30 cellular contexts compared by ENCODE assay signal in genomic region chr12:98136544-98136943, GRCh38.
"Had no signal": no experiment of that assay in that cellular context is flagged by ENCODE, and none has a peak within 500 bp of the region (broad histone marks: within the 10 kb centered on the region; RNA-seq: fewer than 3 reads in every experiment).

No MANE protein-coding gene starts in this region.

- DNase-seq: activated B cell treated with CpG ODN at 0.5 μM for 24 hours; activated CD4-positive, alpha-beta T cell treated with anti-CD3 and anti-CD28 coated beads for 48 hours; activated CD4-positive, alpha-beta T cell treated with anti-CD3 and anti-CD28 coated beads, Interleukin-2, amount 50 U/mL, for 1 hour; activated CD4-positive, alpha-beta T cell treated with anti-CD3 and anti-CD28 coated beads, Interleukin-2, amount 50 U/mL, for 48 hours; activated CD8-positive, alpha-beta memory T cell treated with anti-CD3 and anti-CD28 coated beads for 24 hours; activated CD8-positive, alpha-beta T cell treated with anti-CD3 and anti-CD28 coated beads for 36 hours; activated effector memory CD4-positive, alpha-beta T cell treated with Interleukin-2 at 50 U/mL for 16 hours; activated gamma-delta T cell treated with Interleukin-2 at 50 U/mL for 16 hours; activated naive CD4-positive, alpha-beta T cell treated with anti-CD3 and anti-CD28 coated beads, Interleukin-2, amount 50 U/mL, for 16 hours; activated naive CD4-positive, alpha-beta T cell treated with Interleukin-2 at 50 U/mL for 16 hours; activated T-cell treated with anti-CD3 and anti-CD28 coated beads, Interleukin-2, amount 50 U/mL, for 4 hours; amniotic stem cell; anterior cingulate cortex; body of pancreas; caudate nucleus; cortex of kidney; dermis blood vessel endothelial cell; effector CD4-positive, alpha-beta T cell; effector memory CD8-positive, alpha-beta T cell; erythroblast; esophagus squamous epithelium; foreskin melanocyte; heart right ventricle; T-helper 17 cell; T1000 had no signal

- H3K36me3 ChIP-seq: esophagus squamous epithelium, gastroesophageal sphincter, heart right ventricle, WERI-Rb-1 had no signal

- ATAC-seq: activated CD4-positive, CD25-positive, alpha-beta regulatory T cell treated with anti-CD3 and anti-CD28 coated beads, Interleukin-2, amount 50 U/mL, for 24 hours; activated CD8-positive, alpha-beta T cell treated with anti-CD3 and anti-CD28 coated beads for 36 hours; activated T-cell treated with anti-CD3 and anti-CD28 coated beads, Interleukin-2, amount 50 U/mL, for 4 hours; activated T-helper 17 cell treated with anti-CD3 and anti-CD28 coated beads, Interleukin-2, amount 50 U/mL, for 72 hours; body of pancreas; effector memory CD8-positive, alpha-beta T cell; gastroesophageal sphincter; heart right ventricle; T-helper 17 cell had no signal

- H3K27me3 ChIP-seq: body of pancreas, esophagus squamous epithelium, gastroesophageal sphincter, heart right ventricle had no signal

- FAIRE-seq: colon had no signal

- H3K9me3 ChIP-seq: body of pancreas, esophagus squamous epithelium, gastroesophageal sphincter, heart right ventricle had no signal

- H3K27ac ChIP-seq: body of pancreas, esophagus squamous epithelium, gastroesophageal sphincter, heart right ventricle, WERI-Rb-1 had no signal

- H3K4me3 ChIP-seq: body of pancreas, esophagus squamous epithelium, gastroesophageal sphincter, heart right ventricle had no signal

- H3K4me1 ChIP-seq: body of pancreas, esophagus squamous epithelium, heart right ventricle had no signal
